ENCODE assay signal across 34 cellular contexts in the genomic region with DNA sequence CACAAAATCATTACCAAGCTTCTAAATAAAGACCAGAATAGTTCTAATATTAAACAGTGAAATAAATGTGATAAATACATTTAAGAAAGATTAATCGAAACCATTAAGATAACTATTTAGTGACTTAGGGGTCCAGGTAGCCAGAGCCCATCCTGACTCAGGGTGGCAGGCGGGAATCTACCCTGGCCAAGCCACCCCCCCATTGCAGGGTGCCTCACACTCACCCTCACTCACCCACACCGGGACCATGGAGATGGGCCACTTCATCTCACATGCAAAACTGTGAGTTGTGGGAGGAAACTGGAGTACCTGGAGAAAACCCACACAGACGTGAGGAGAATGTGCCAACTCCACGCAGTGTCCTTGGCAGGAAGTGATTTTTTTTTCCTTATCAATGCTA.
"Had no signal": no experiment of that assay in that cellular context is flagged by ENCODE, and none has a peak within 500 bp of the region (broad histone marks: within the 10 kb centered on the region; RNA-seq: fewer than 3 reads in every experiment).

No MANE protein-coding gene starts in this region.

- H3K27me3 ChIP-seq: MG63 had no signal

- H3K4me3 ChIP-seq: MG63 had no signal

- H3K36me3 ChIP-seq: MG63 had no signal

- H3K27ac ChIP-seq: KMS-11 had no signal

- H3K4me2 ChIP-seq: KMS-11 had no signal

- H3K9me3 ChIP-seq: MG63 had no signal

- DNase-seq: Karpas-422, Kasumi-1, KG1, MG63, MM.1S, MV-4-11, NCI-H1048, NCI-H1092, NCI-H1092 treated with DMSO at 0.1 percent for 48 hours, NCI-H1105, NCI-H1105 treated with DMSO at 0.1 percent for 48 hours, NCI-H1417, NCI-H1417 treated with DMSO at 0.1 percent for 48 hours, NCI-H1436, NCI-H1436 treated with DMSO at 0.1 percent for 48 hours, NCI-H146, NCI-H1694, NCI-H1694 treated with DMSO at 0.1 percent for 48 hours, NCI-H187, NCI-H187 treated with DMSO at 0.1 percent for 48 hours, NCI-H1930, NCI-H2029, NCI-H2029 treated with DMSO at 0.1 percent for 48 hours, NCI-H2081, NCI-H2081 treated with DMSO at 0.1 percent for 48 hours, NCI-H2107, NCI-H2171, NCI-H2171 treated with DMSO at 0.1 percent for 48 hours, NCI-H2227 treated with DMSO at 0.1 percent for 48 hours, NCI-H226, NCI-H345, NCI-H446, NCI-H446 treated with DMSO at 0.1 percent for 48 hours had no signal

- H3K9ac ChIP-seq: KMS-11 had no signal
